Comparison of ENCODE assay signal across 8 cellular contexts in genomic region chr3:98901032-98901464, GRCh38. TPM values are rescaled to one million over a fixed set of nuclear protein-coding genes. Genes with fewer than 3 reads are reported as not detected.
DNase-seq lines count a peak whose midpoint lies in the region; ATAC-seq and TF ChIP-seq lines count a peak whose summit lies in the region.

No MANE protein-coding gene starts in this region.

- peaks cover 63% of the 10 kb centered on the region for H3K36me3 Mint-ChIP-seq in Calu3 (ENCODE audit: insufficient read depth, unreplicated experiment)
- H3K36me3 Mint-ChIP-seq in stimulated activated effector memory CD8-positive, alpha-beta T cell treated with anti-CD3 and anti-CD28 coated beads, Interleukin-12 subunit alpha, Interleukin-12 subunit beta, amount 100 ng/mL, for 72 hours: no peaks in the 10 kb centered on the region

- H3K27me3 ChIP-seq in HL-60 (ENCODE audit: insufficient read depth, poor library complexity, severe bottlenecking): no peaks in the 10 kb centered on the region
- no peaks in the 10 kb centered on the region for H3K27me3 ChIP-seq in liver (ENCODE audit: control insufficient read depth in 4 of 4, insufficient read depth in 4 of 4, low read length in 3 of 4)

- intact Hi-C loops in Calu3 (cut with micrococcal nuclease; ENCODE audit: unreplicated experiment): loop anchor here (5.0 kb wide), 1 partner anchor 84 kb away; no protein-coding TSS in a partner anchor

- TF ChIP-seq RAD21 in liver (IDR thresholded peaks at IDR 0.05): no peak

- H3K4me1 Mint-ChIP-seq in Calu3 (ENCODE audit: low read depth, unreplicated experiment): peaks cover 28% of the 10 kb centered on the region
- peaks cover 13% of the 10 kb centered on the region for H3K4me1 Mint-ChIP-seq in stimulated activated effector memory CD8-positive, alpha-beta T cell treated with anti-CD3 and anti-CD28 coated beads, Interleukin-12 subunit alpha, Interleukin-12 subunit beta, amount 100 ng/mL, for 72 hours

- TF ChIP-seq CTCF in Calu3 (IDR thresholded peaks at IDR 0.05; ENCODE audit: unreplicated experiment) (no peak), HL-60 (IDR thresholded peaks at IDR 0.05; ENCODE audit: insufficient read depth, low read length) (no peak), liver (IDR thresholded peaks at IDR 0.05; ENCODE audit: low read depth, low read length, missing input control) (no peak)

- no peaks in the 10 kb centered on the region for H3K36me3 ChIP-seq in liver (ENCODE audit: control insufficient read depth in 4 of 4, insufficient read depth in 3 of 4, low read depth in 1 of 4, low read length in 3 of 4)

- no peaks in the 10 kb centered on the region for H3K9me3 Mint-ChIP-seq in Calu3 (ENCODE audit: low read depth, unreplicated experiment)
- H3K9me3 Mint-ChIP-seq in stimulated activated effector memory CD8-positive, alpha-beta T cell treated with anti-CD3 and anti-CD28 coated beads, Interleukin-12 subunit alpha, Interleukin-12 subunit beta, amount 100 ng/mL, for 72 hours: no peaks in the 10 kb centered on the region

- no TSS peak for BruUV-seq in Calu3 (replicated peaks; lab: Mats Ljungman, UMichigan)

- H3K9ac ChIP-seq in liver (ENCODE audit: low read depth in 1 of 2, low read length in 2 of 2): peak overlapping the region in 1 of 2 donors; percentile 51

- ATAC-seq in GM21390 (IDR thresholded peaks at IDR 0.05; ENCODE audit: unreplicated experiment): peak; percentile 32
- peak; percentile 38 for ATAC-seq in stimulated activated effector memory CD8-positive, alpha-beta T cell treated with anti-CD3 and anti-CD28 coated beads, Interleukin-12 subunit alpha, Interleukin-12 subunit beta, amount 100 ng/mL, for 72 hours

- H3K4me3 ChIP-seq in HL-60 (replicated peaks; ENCODE audit: insufficient read depth, low read length): peak overlapping the region; percentile 86
- peak overlapping the region; percentile 80 to 97 (median 88) for H3K4me3 ChIP-seq in liver (ENCODE audit: low read depth in 1 of 3, low read length in 3 of 3)

- peaks cover 5 to 19% (median 9%) of the 10 kb centered on the region in 4 donors for H3K4me1 ChIP-seq in liver (ENCODE audit: control insufficient read depth in 4 of 4, insufficient read depth in 4 of 4, low read length in 3 of 4)

- WGBS in liver: under 1% methylated on average over 42 of the region's 42 CpGs

- H3K27ac Mint-ChIP-seq in Calu3 (ENCODE audit: unreplicated experiment): peak overlapping the region; percentile 64
- no peak overlapping the region for H3K27ac Mint-ChIP-seq in stimulated activated effector memory CD8-positive, alpha-beta T cell treated with anti-CD3 and anti-CD28 coated beads, Interleukin-12 subunit alpha, Interleukin-12 subunit beta, amount 100 ng/mL, for 72 hours

- CTCF ChIA-PET in Calu3 (lab: Charles Lee): interaction anchor here (0.8 to 1.5 kb wide), 4 partner anchors 8 to 84 kb away, joined by 3 to 10 read pairs (median 4); no protein-coding TSS in a partner anchor

- H3K4me3 Mint-ChIP-seq in Calu3 (ENCODE audit: low read depth, unreplicated experiment): peak overlapping the region; percentile 86
- H3K4me3 Mint-ChIP-seq in stimulated activated effector memory CD8-positive, alpha-beta T cell treated with anti-CD3 and anti-CD28 coated beads, Interleukin-12 subunit alpha, Interleukin-12 subunit beta, amount 100 ng/mL, for 72 hours: peak overlapping the region; percentile 75

- H3K27me3 Mint-ChIP-seq in Calu3 (ENCODE audit: unreplicated experiment): no peaks in the 10 kb centered on the region

- H3K9me3 ChIP-seq in liver (ENCODE audit: control insufficient read depth in 4 of 4, low read length in 3 of 4): no peaks in the 10 kb centered on the region

- H3K27ac ChIP-seq in HL-60 (replicated peaks) (peak overlapping the region; percentile 61), liver (ENCODE audit: low read depth in 1 of 2, low read length in 2 of 2) (peak overlapping the region; percentile 87 to 90)

- peak; percentile 54 for DNase-seq in Calu3
- DNase-seq in HL-60 (ENCODE audit: low read depth in 1 of 2, low spot score in 1 of 2): peak; percentile 2 to 8
- DNase-seq in T-helper 9 cell: peak; percentile 3
- peak; percentile 66 for DNase-seq in dermis blood vessel endothelial cell
- DNase-seq in stimulated activated effector memory CD8-positive, alpha-beta T cell treated with anti-CD3 and anti-CD28 coated beads, Interleukin-12 subunit alpha, Interleukin-12 subunit beta, amount 100 ng/mL, for 72 hours (ENCODE audit: low spot score in 2 of 2): peak in 1 of 2 donors; percentile 51
- no peak for DNase-seq in A172 (ENCODE audit: low spot score)

TF ChIP-seq in liver, 16 proteins besides CTCF, POLR2A, EP300 and RAD21:
- no peak for TF ChIP-seq JUND (IDR thresholded peaks at IDR 0.05)
- TF ChIP-seq HNF4G (IDR thresholded peaks at IDR 0.05): no peak
- no peak for TF ChIP-seq REST (IDR thresholded peaks at IDR 0.05)
- TF ChIP-seq ZBTB33 (IDR thresholded peaks at IDR 0.05): no peak
- TF ChIP-seq RXRA (IDR thresholded peaks at IDR 0.05): no peak
- TF ChIP-seq FOXA1 (IDR thresholded peaks at IDR 0.05): no peak
- no peak for TF ChIP-seq ATF3 (IDR thresholded peaks at IDR 0.05)
- TF ChIP-seq SP1 (IDR thresholded peaks at IDR 0.05): no peak
- no peak for TF ChIP-seq TAF1 (conservative IDR thresholded peaks at IDR 0.05)
- no peak for TF ChIP-seq GABPA (IDR thresholded peaks at IDR 0.05 in 1 of 2, conservative IDR thresholded peaks at IDR 0.05 in 1 of 2)
- TF ChIP-seq YY1 (IDR thresholded peaks at IDR 0.05): no peak
- no peak for TF ChIP-seq EGR1 (IDR thresholded peaks at IDR 0.05; ENCODE audit: low read depth in 2 of 2)
- TF ChIP-seq FOXA2 (IDR thresholded peaks at IDR 0.05): no peak
- no peak for TF ChIP-seq MAX (IDR thresholded peaks at IDR 0.05)
- TF ChIP-seq HNF4A (conservative IDR thresholded peaks at IDR 0.05): no peak
- TF ChIP-seq NR2F2 (IDR thresholded peaks at IDR 0.05): no peak

RNA-seq across cellular contexts. Expression of gene DCBLD2, which starts 0.4 kb away (rescaled TPM):
- total RNA-seq in Calu3 (2022) (115 and 178 TPM in 2 replicates), dermis blood vessel endothelial cell (19.6 and 23.4 TPM in 2 replicates), liver (10 to 100 TPM; 12.7 to 14.7 TPM)
- polyA plus RNA-seq in liver: 1 to 10 TPM; 4.7 to 5.5 TPM
- 808 and 1,036 TPM in 2 replicates for total RNA-seq in A172 (2014; rRNA removed; shearing (Covaris generic))
